ENCODE assay signal across 17 cellular contexts in genomic region chr6:146312606-146313005, GRCh38.
DNase-seq lines count a peak whose midpoint lies in the region; ATAC-seq and TF ChIP-seq lines count a peak whose summit lies in the region.
"Had no signal": no experiment of that assay in that cellular context is flagged by ENCODE, and none has a peak within 500 bp of the region (broad histone marks: within the 10 kb centered on the region; RNA-seq: fewer than 3 reads in every experiment).

No MANE protein-coding gene starts in this region.

- no peaks in the 10 kb centered on the region for H3K9me3 ChIP-seq in mammary epithelial cell (replicated peaks; ENCODE audit: insufficient read depth, low read length)
- H3K9me3 ChIP-seq: A549 had no signal

- ATAC-seq in GM19455 (IDR thresholded peaks at IDR 0.05; ENCODE audit: unreplicated experiment): no peak
- ATAC-seq in GM21528 (IDR thresholded peaks at IDR 0.05; ENCODE audit: low FRiP score, unreplicated experiment): no peak
- ATAC-seq: A549, GM23338, K562 had no signal

- H3K27me3 ChIP-seq in mammary epithelial cell (ENCODE audit: insufficient read depth, low read length) (no peaks in the 10 kb centered on the region), mesendoderm (ENCODE audit: insufficient read depth, low read length, poor library complexity) (no peaks in the 10 kb centered on the region)

- CTCF ChIA-PET in mammary epithelial cell (lab: Charles Lee; ENCODE audit: low non-redundant PET): no interaction called here

- TF ChIP-seq CTCF in mammary epithelial cell (conservative IDR thresholded peaks at IDR 0.05 in 1 of 2, IDR thresholded peaks at IDR 0.05 in 1 of 2; ENCODE audit: extremely low read depth in 1 of 2, insufficient read depth in 1 of 2, low read depth in 1 of 2, low read length in 2 of 2): no peak

- H3K4me1 ChIP-seq in mammary epithelial cell (ENCODE audit: insufficient read depth, low read length) (no peaks in the 10 kb centered on the region), mesendoderm (ENCODE audit: control insufficient read depth, low read depth, low read length) (no peaks in the 10 kb centered on the region)
- H3K4me1 ChIP-seq: A549 had no signal

- no peak overlapping the region for H3K4ac ChIP-seq in mesendoderm (ENCODE audit: low read depth, low read length)

- dilution Hi-C loops in mammary epithelial cell (cut with HindIII; ENCODE audit: low sequenced_read_pairs): no loop called here

- H3K79me2 ChIP-seq in mammary epithelial cell (ENCODE audit: insufficient read depth, low read length) (no peaks in the 10 kb centered on the region), mesendoderm (ENCODE audit: control insufficient read depth, insufficient read depth, low read length) (no peaks in the 10 kb centered on the region)

- no peaks in the 10 kb centered on the region for H3K36me3 ChIP-seq in mammary epithelial cell (ENCODE audit: insufficient read depth, low read length)
- no peaks in the 10 kb centered on the region for H3K36me3 ChIP-seq in mesendoderm (ENCODE audit: control insufficient read depth, insufficient read depth, low read length)

- H3K79me1 ChIP-seq in mesendoderm (ENCODE audit: low read length): no peaks in the 10 kb centered on the region

- H2BK120ac ChIP-seq in mesendoderm (ENCODE audit: low read depth, low read length): no peak overlapping the region

- H4K5ac ChIP-seq in mesendoderm (ENCODE audit: low read length): no peak overlapping the region

- no peaks in the 10 kb centered on the region for H4K20me1 ChIP-seq in mammary epithelial cell (ENCODE audit: insufficient read depth, low read length)

- DNase-seq in Ammon's horn (ENCODE audit: low spot score): peak; percentile 36
- DNase-seq in M059J (ENCODE audit: low read depth): peak; percentile 31
- DNase-seq in mammary epithelial cell: peak; percentile 23
- DNase-seq in myocyte (ENCODE audit: low read depth): peak; percentile 90
- DNase-seq in mesendoderm: no peak
- no peak for DNase-seq in GOT3 (lab: John Stamatoyannopoulos, UW)
- DNase-seq: GF-D8, NCI-H1048, NCI-H2081 treated with DMSO at 0.1 percent for 48 hours, NCI-H524, SHP77 treated with DMSO at 0.1 percent for 48 hours had no signal

- H4K8ac ChIP-seq in mesendoderm (ENCODE audit: low read depth, low read length): no peak overlapping the region

- H3K4me2 ChIP-seq in mammary epithelial cell (ENCODE audit: insufficient read depth, low read depth, low read length): no peak overlapping the region
- no peak overlapping the region for H3K4me2 ChIP-seq in mesendoderm (ENCODE audit: low read length)
- H3K4me2 ChIP-seq: A549, GM23338 had no signal

- H3K18ac ChIP-seq in mesendoderm (ENCODE audit: low read length): no peak overlapping the region

- no TSS peak for BruUV-seq in mammary epithelial cell (replicated peaks; lab: Mats Ljungman, UMichigan)

- H2AFZ ChIP-seq in mammary epithelial cell (ENCODE audit: low read depth, low read length): no peak overlapping the region
- H2AFZ ChIP-seq: GM23338 had no signal

- no peak overlapping the region for H2AK5ac ChIP-seq in mesendoderm (ENCODE audit: low read length)

- H3K4me3 ChIP-seq in mammary epithelial cell (replicated peaks in 1 of 3; ENCODE audit: insufficient read depth in 1 of 3, low read depth in 2 of 3, low read length in 3 of 3) (no peak overlapping the region), mesendoderm (ENCODE audit: low read length) (no peak overlapping the region)
- H3K4me3 ChIP-seq: A549, GM23338, K562 had no signal

- H2BK5ac ChIP-seq in mesendoderm (ENCODE audit: low read length): no peak overlapping the region

- 38% methylated on average over 2 of the region's 2 CpGs for WGBS in mammary epithelial cell (ENCODE audit: low coverage, missing lambda C conversion rate)
- WGBS in mesendoderm (ENCODE audit: extremely low coverage, insufficient coverage, low lambda C conversion rate): no CpG with 5 or more reads among the region's 2 CpGs

- no peak overlapping the region for H2BK15ac ChIP-seq in mesendoderm (replicated peaks; ENCODE audit: low read depth)

- H3K23ac ChIP-seq in mesendoderm (ENCODE audit: low read length): no peak overlapping the region

- no peak overlapping the region for H3K27ac ChIP-seq in mammary epithelial cell (ENCODE audit: insufficient read depth, low read depth, low read length)
- H3K27ac ChIP-seq in mesendoderm (ENCODE audit: low read depth, low read length): no peak overlapping the region
- H3K27ac ChIP-seq: A549, C4-2B had no signal

- H3K9ac ChIP-seq in mammary epithelial cell (ENCODE audit: insufficient read depth, low read length) (no peak overlapping the region), mesendoderm (ENCODE audit: low read length) (no peak overlapping the region)

- in situ Hi-C loops in mammary epithelial cell (cut with MboI; ENCODE audit: low sequenced_read_pairs in 2 of 2): no loop called here

- intact Hi-C loops in mammary epithelial cell (cut with micrococcal nuclease): no loop called here

- no peak overlapping the region for H3K56ac ChIP-seq in mesendoderm (ENCODE audit: low read length)

Comparison
In these comparisons a context has a peak if more than half of its experiments do, and no peak if none do; other contexts are left out.
1. DNase-seq: peak in Ammon's horn (single experiment), M059J (single experiment), mammary epithelial cell (single experiment) and myocyte (single experiment); none in mesendoderm (single experiment) and GOT3 (single experiment).